Comparison of ENCODE assay signal across 10 cellular contexts in the genomic region with DNA sequence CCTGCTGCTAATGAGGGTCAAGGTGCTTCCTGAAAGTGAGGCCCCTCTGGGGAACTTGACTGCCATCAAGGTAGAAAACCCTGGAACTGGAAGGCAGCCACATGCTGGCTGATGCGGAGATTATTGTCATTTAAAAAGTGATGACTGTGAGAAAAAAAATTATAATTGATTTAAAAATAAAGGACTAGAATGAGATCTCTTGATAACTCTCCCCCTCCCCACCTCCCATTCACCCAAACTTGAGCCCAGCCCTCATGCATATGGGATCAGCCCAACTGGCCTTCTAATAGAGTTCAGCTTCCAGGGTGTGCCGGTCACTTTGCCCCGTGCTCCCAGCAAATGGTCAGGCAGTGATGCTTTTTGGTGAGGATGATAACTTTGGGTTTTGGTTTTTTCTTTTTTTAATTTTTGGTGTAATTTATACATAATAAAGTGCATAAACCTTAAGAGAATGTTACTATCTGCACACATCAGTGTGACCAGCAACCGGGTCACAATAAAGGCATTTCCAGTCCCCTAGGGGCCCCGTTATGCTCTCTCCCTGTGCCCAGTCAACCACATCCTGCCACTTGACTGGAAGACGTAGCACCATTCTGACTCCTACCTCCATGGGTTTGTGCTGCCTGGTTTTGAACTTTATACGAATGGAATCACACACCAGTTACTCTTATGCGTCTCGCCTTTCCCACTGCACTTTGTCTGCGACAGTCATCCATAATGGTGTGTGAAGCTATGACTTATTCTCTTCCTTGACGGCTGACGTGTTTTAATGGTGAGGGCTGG.
DNase-seq lines count a peak whose midpoint lies in the region; ATAC-seq, FAIRE-seq and TF ChIP-seq lines count a peak whose summit lies in the region.
"Had no signal": no experiment of that assay in that cellular context is flagged by ENCODE, and none has a peak within 500 bp of the region (broad histone marks: within the 10 kb centered on the region; RNA-seq: fewer than 3 reads in every experiment).

No MANE protein-coding gene starts in this region.

- no peaks in the 10 kb centered on the region for H3K9me3 ChIP-seq in right lobe of liver
- H3K9me3 ChIP-seq in transverse colon: no peaks in the 10 kb centered on the region

- peak; percentile 44 for ATAC-seq in activated CD8-positive, alpha-beta memory T cell treated with anti-CD3 and anti-CD28 coated beads, Interleukin-2, amount 10 ng/mL, durations not matched to agents 7 days and 5 days
- ATAC-seq in right lobe of liver: peak in 1 of 4 donors; percentile 18

- TF ChIP-seq EP300 in transverse colon (IDR thresholded peaks at IDR 0.05; ENCODE audit: low read depth): no peak

- no peaks in the 10 kb centered on the region for H3K36me3 Mint-ChIP-seq in activated CD8-positive, alpha-beta memory T cell treated with anti-CD3 and anti-CD28 coated beads, Interleukin-2, amount 10 ng/mL, durations not matched to agents 7 days and 5 days
- H3K36me3 Mint-ChIP-seq in activated CD4-positive, alpha-beta memory T cell treated with anti-CD3 and anti-CD28 coated beads, Interleukin-2, amount 10 ng/mL, durations not matched to agents 7 days and 5 days (ENCODE audit: low read depth): no peaks in the 10 kb centered on the region

- peaks cover 19% of the 10 kb centered on the region for H3K27me3 Mint-ChIP-seq in activated CD8-positive, alpha-beta memory T cell treated with anti-CD3 and anti-CD28 coated beads, Interleukin-2, amount 10 ng/mL, durations not matched to agents 7 days and 5 days
- peaks cover 22% of the 10 kb centered on the region for H3K27me3 Mint-ChIP-seq in activated CD4-positive, alpha-beta memory T cell treated with anti-CD3 and anti-CD28 coated beads, Interleukin-2, amount 10 ng/mL, durations not matched to agents 7 days and 5 days

- H3K4me3 ChIP-seq in right lobe of liver (no peak overlapping the region), transverse colon (peak overlapping the region in 1 of 4 donors; percentile 12)

- H3K4me1 ChIP-seq in right lobe of liver (peaks cover 0 to 47% (median 19%) of the 10 kb centered on the region in 4 donors), transverse colon (peaks cover 26 to 65% (median 49%) of the 10 kb centered on the region in 4 donors)

- H3K4me1 Mint-ChIP-seq in activated CD8-positive, alpha-beta memory T cell treated with anti-CD3 and anti-CD28 coated beads, Interleukin-2, amount 10 ng/mL, durations not matched to agents 7 days and 5 days: peaks cover 21% of the 10 kb centered on the region
- peaks cover 14% of the 10 kb centered on the region for H3K4me1 Mint-ChIP-seq in activated CD4-positive, alpha-beta memory T cell treated with anti-CD3 and anti-CD28 coated beads, Interleukin-2, amount 10 ng/mL, durations not matched to agents 7 days and 5 days

- POLR2A ChIA-PET in activated CD4-positive, alpha-beta memory T cell treated with anti-CD3 and anti-CD28 coated beads, Interleukin-2, amount 10 ng/mL, durations not matched to agents 7 days and 5 days (lab: Charles Lee): interaction anchor here (0.7 to 1.0 kb wide), 2 partner anchors 270 to 370 kb away, joined by 3 read pairs; no protein-coding TSS in a partner anchor

- H3K27ac ChIP-seq in right lobe of liver (peak overlapping the region; percentile 63 to 92 (median 82)), transverse colon (peak overlapping the region; percentile 87 to 93 (median 90))

- intact Hi-C loops in right lobe of liver (cut with DNase I) (loop anchor here (10.0 kb wide), 3 partner anchors 201 to 381 kb away; no protein-coding TSS in a partner anchor), transverse colon (cut with DNase I; ENCODE audit: low total_unique reads) (no loop called here)

- no peak for FAIRE-seq in GM12892 (lab: Jason Lieb, UNC)
- FAIRE-seq: G401.6 had no signal

- CTCF ChIA-PET in activated CD8-positive, alpha-beta memory T cell treated with anti-CD3 and anti-CD28 coated beads, Interleukin-2, amount 10 ng/mL, durations not matched to agents 7 days and 5 days (lab: Charles Lee): interaction anchor here (0.5 to 11.6 kb wide), 10 partner anchors 12 to 843 kb away, joined by 3 to 195 read pairs (median 4); no protein-coding TSS in a partner anchor
- CTCF ChIA-PET in activated CD4-positive, alpha-beta memory T cell treated with anti-CD3 and anti-CD28 coated beads, Interleukin-2, amount 10 ng/mL, durations not matched to agents 7 days and 5 days (lab: Charles Lee): interaction anchor here (0.7 to 2.1 kb wide), 6 partner anchors 287 to 843 kb away, joined by 3 to 9 read pairs (median 4); a partner anchor contains a TSS

- no peaks in the 10 kb centered on the region for H3K9me3 Mint-ChIP-seq in activated CD8-positive, alpha-beta memory T cell treated with anti-CD3 and anti-CD28 coated beads, Interleukin-2, amount 10 ng/mL, durations not matched to agents 7 days and 5 days (ENCODE audit: low read depth)
- no peaks in the 10 kb centered on the region for H3K9me3 Mint-ChIP-seq in activated CD4-positive, alpha-beta memory T cell treated with anti-CD3 and anti-CD28 coated beads, Interleukin-2, amount 10 ng/mL, durations not matched to agents 7 days and 5 days
- H3K9me3 Mint-ChIP-seq: activated naive CD4-positive, alpha-beta T cell treated with anti-CD3 and anti-CD28 coated beads for 36 hours had no signal

- H3K4me3 Mint-ChIP-seq in activated CD8-positive, alpha-beta memory T cell treated with anti-CD3 and anti-CD28 coated beads, Interleukin-2, amount 10 ng/mL, durations not matched to agents 7 days and 5 days: no peak overlapping the region
- H3K4me3 Mint-ChIP-seq in activated CD4-positive, alpha-beta memory T cell treated with anti-CD3 and anti-CD28 coated beads, Interleukin-2, amount 10 ng/mL, durations not matched to agents 7 days and 5 days: no peak overlapping the region
- H3K4me3 Mint-ChIP-seq: activated naive CD4-positive, alpha-beta T cell treated with anti-CD3 and anti-CD28 coated beads for 36 hours had no signal

- 39% methylated on average over 9 of the region's 12 CpGs for WGBS in right lobe of liver (ENCODE audit: insufficient coverage, low coverage, low lambda C conversion rate, missing lambda C conversion rate)
- 74 to 77% methylated on average over 11 to 12 of the region's 12 CpGs for WGBS in transverse colon (ENCODE audit: low coverage in 1 of 2), 2 donors

- no peak overlapping the region for H3K27ac Mint-ChIP-seq in activated CD8-positive, alpha-beta memory T cell treated with anti-CD3 and anti-CD28 coated beads, Interleukin-2, amount 10 ng/mL, durations not matched to agents 7 days and 5 days
- H3K27ac Mint-ChIP-seq in activated CD4-positive, alpha-beta memory T cell treated with anti-CD3 and anti-CD28 coated beads, Interleukin-2, amount 10 ng/mL, durations not matched to agents 7 days and 5 days: no peak overlapping the region
- H3K27ac Mint-ChIP-seq: activated naive CD4-positive, alpha-beta T cell treated with anti-CD3 and anti-CD28 coated beads for 36 hours had no signal

- TF ChIP-seq CTCF in right lobe of liver (IDR thresholded peaks at IDR 0.05): no peak
- TF ChIP-seq CTCF in transverse colon (IDR thresholded peaks at IDR 0.05): no peak

- H3K36me3 ChIP-seq in right lobe of liver: no peaks in the 10 kb centered on the region
- no peaks in the 10 kb centered on the region for H3K36me3 ChIP-seq in transverse colon

- TF ChIP-seq POLR2A in right lobe of liver (IDR thresholded peaks at IDR 0.05) (no peak), transverse colon (IDR thresholded peaks at IDR 0.05) (no peak), GM12892 (IDR thresholded peaks at IDR 0.05; ENCODE audit: low read depth, low read length) (no peak)

- peak; percentile 52 for DNase-seq in activated CD8-positive, alpha-beta memory T cell treated with anti-CD3 and anti-CD28 coated beads, Interleukin-2, amount 10 ng/mL, durations not matched to agents 7 days and 5 days
- DNase-seq in activated CD8-positive, alpha-beta memory T cell treated with anti-CD3 and anti-CD28 coated beads for 24 hours: no peak
- DNase-seq in activated CD4-positive, alpha-beta memory T cell treated with anti-CD3 and anti-CD28 coated beads, Interleukin-2, amount 10 ng/mL, durations not matched to agents 7 days and 5 days: peak; percentile 24
- DNase-seq in right lobe of liver (no peak), transverse colon (no peak), GM12892 (ENCODE audit: insufficient read length) (no peak), 8988T (no peak), NCI-H2196 (lab: John Stamatoyannopoulos, UW; ENCODE audit: unreplicated experiment) (no peak)
- DNase-seq: activated naive CD4-positive, alpha-beta T cell treated with anti-CD3 and anti-CD28 coated beads for 36 hours had no signal

- H3K27me3 ChIP-seq in right lobe of liver: no peaks in the 10 kb centered on the region
- H3K27me3 ChIP-seq in transverse colon: no peaks in the 10 kb centered on the region

- in situ Hi-C loops in transverse colon (cut with MboI; ENCODE audit: low pct_ligation_motif_present in 1 of 4, low pct_unique_long_range_greater_than_20kb in 1 of 4, low sequenced_read_pairs in 3 of 4): loop anchor here (5.0 to 25.0 kb wide), 7 partner anchors 179 to 1004 kb away; a partner anchor contains a TSS

Comparison
In these comparisons a context has a peak if more than half of its experiments do, and no peak if none do; other contexts are left out.
1. DNase-seq: peak in activated CD8-positive, alpha-beta memory T cell treated with anti-CD3 and anti-CD28 coated beads, Interleukin-2, amount 10 ng/mL, durations not matched to agents 7 days and 5 days (single experiment) and activated CD4-positive, alpha-beta memory T cell treated with anti-CD3 and anti-CD28 coated beads, Interleukin-2, amount 10 ng/mL, durations not matched to agents 7 days and 5 days (single experiment); none in activated CD8-positive, alpha-beta memory T cell treated with anti-CD3 and anti-CD28 coated beads for 24 hours (single experiment), right lobe of liver (0 of 3), transverse colon (single experiment), GM12892 (single experiment), 8988T (single experiment) and NCI-H2196 (single experiment).